Comparison of ENCODE assay signal across 8 cellular contexts in genomic region chr1:101236546-101237228, GRCh38. TPM values are rescaled to one million over a fixed set of nuclear protein-coding genes. Genes with fewer than 3 reads are reported as not detected.
DNase-seq lines count a peak whose midpoint lies in the region; ATAC-seq and TF ChIP-seq lines count a peak whose summit lies in the region.

Gene S1PR1, plus strand, starts transcription at chr1:101237019. Its CDS starts 1,966 bp downstream, at chr1:101238985.

- intact Hi-C loops in esophagus squamous epithelium (cut with DNase I), result loop anchor here (5.0 kb wide), 1 partner anchor 314 kb away; no protein-coding TSS in a partner anchor

- H3K27me3 Mint-ChIP-seq in naive B cell, result no peaks in the 10 kb centered on the region

- H3K36me3 ChIP-seq in esophagus squamous epithelium, result no peaks in the 10 kb centered on the region

- 0 to 2% methylated on average over 13 to 25 of the region's 45 CpGs for WGBS in esophagus squamous epithelium, 2 donors

- peak; percentile 21 for DNase-seq in NCI-H510A treated with DMSO at 0.1 percent for 48 hours (lab: John Stamatoyannopoulos, UW)
- DNase-seq in activated T-cell treated with anti-CD3 and anti-CD28 coated beads, Interleukin-2, amount 50 U/mL, for 48 hours, result peak; percentile 83 to 85
- DNase-seq in esophagus squamous epithelium (lab: John Stamatoyannopoulos, UW), result no peak
- DNase-seq in naive B cell, result peak; percentile 69
- peak; percentile 60 to 84 (median 74) for DNase-seq in stimulated activated naive CD4-positive, alpha-beta T cell (lab: John Stamatoyannopoulos, UW)
- no peak for DNase-seq in NCI-H1694 (lab: John Stamatoyannopoulos, UW)

- H3K4me1 ChIP-seq in esophagus squamous epithelium, result peaks cover 5 to 42% (median 19%) of the 10 kb centered on the region in 3 donors

- H3K4me1 Mint-ChIP-seq in naive B cell, result peaks cover 54 to 58% (median 58%) of the 10 kb centered on the region in 3 donors

- ATAC-seq in HG02588 (IDR thresholded peaks at IDR 0.05; ENCODE audit: unreplicated experiment) (peak; percentile 16), naive B cell (ENCODE audit: low read depth in 2 of 2) (peak; percentile 41 to 48)

- H3K9me3 Mint-ChIP-seq in naive B cell, result peaks cover 0 to 4% (median 0%) of the 10 kb centered on the region in 7 donors

- TF ChIP-seq POLR2A in esophagus squamous epithelium (IDR thresholded peaks at IDR 0.05), result peak in 1 of 4 donors; percentile 58

- H3K27ac ChIP-seq in esophagus squamous epithelium, result peak within 1 kb of the TSS; percentile 71 to 90 (median 85)

- H3K36me3 Mint-ChIP-seq in naive B cell, result peaks cover 14 to 40% of the 10 kb centered on the region in 2 donors

- no peaks in the 10 kb centered on the region for H3K9me3 ChIP-seq in esophagus squamous epithelium

- peak within 1 kb of the TSS; percentile 95 to 99 (median 98) for H3K27ac Mint-ChIP-seq in naive B cell

- H3K4me3 ChIP-seq in GM12875 (ENCODE audit: low read depth, low read length), result peak within 1 kb of the TSS; percentile 87
- peak within 1 kb of the TSS; percentile 43 to 77 (median 58) for H3K4me3 ChIP-seq in esophagus squamous epithelium

- H3K27me3 ChIP-seq in esophagus squamous epithelium, result peaks cover 0 to 41% (median 0%) of the 10 kb centered on the region in 4 donors

- peak within 1 kb of the TSS; percentile 87 to 99 (median 98) for H3K4me3 Mint-ChIP-seq in naive B cell

- TF ChIP-seq CTCF in GM12875 (IDR thresholded peaks at IDR 0.05; ENCODE audit: borderline replicate concordance, insufficient read depth, low read depth, low read length), result no peak
- no peak for TF ChIP-seq CTCF in esophagus squamous epithelium (IDR thresholded peaks at IDR 0.05)

RNA-seq across cellular contexts. Expression of gene S1PR1, which starts in this region (rescaled TPM):
- total RNA-seq in esophagus squamous epithelium, result 10 to 100 TPM in 2 of 4 donors, 1 to 10 TPM in 2; 2.8 to 31.1 (median 10.3) TPM
- polyA plus RNA-seq in naive B cell (ENCODE audit: low read depth in 6 of 6), result 100 to 1,000 TPM; 102 to 159 (median 133) TPM

Comparison
In these comparisons a context has a peak if more than half of its experiments do, and no peak if none do; other contexts are left out.
1. DNase-seq: peak in NCI-H510A treated with DMSO at 0.1 percent for 48 hours (single experiment), activated T-cell treated with anti-CD3 and anti-CD28 coated beads, Interleukin-2, amount 50 U/mL, for 48 hours (2 of 2), naive B cell (single experiment) and stimulated activated naive CD4-positive, alpha-beta T cell (6 of 6); none in esophagus squamous epithelium (single experiment) and NCI-H1694 (single experiment).